ENCODE assay signal across 13 cellular contexts in genomic region chr2:222303828-222304736, GRCh38. TPM values are rescaled to one million over a fixed set of nuclear protein-coding genes. Genes with fewer than 3 reads are reported as not detected.
DNase-seq lines count a peak whose midpoint lies in the region; ATAC-seq and TF ChIP-seq lines count a peak whose summit lies in the region.
"Had no signal": no experiment of that assay in that cellular context is flagged by ENCODE, and none has a peak within 500 bp of the region (broad histone marks: within the 10 kb centered on the region; RNA-seq: fewer than 3 reads in every experiment).

No MANE protein-coding gene starts in this region.

- peak overlapping the region; percentile 11 for H3K4me3 Mint-ChIP-seq in activated CD4-positive, alpha-beta T cell treated with anti-CD3 and anti-CD28 coated beads, Interleukin-2, amount 10 ng/mL, durations not matched to agents 7 days and 5 days
- peak overlapping the region; percentile 75 for H3K4me3 Mint-ChIP-seq in glutamatergic neuron (ENCODE audit: unreplicated experiment)
- peak overlapping the region; percentile 61 for H3K4me3 Mint-ChIP-seq in stimulated activated effector memory CD8-positive, alpha-beta T cell treated with anti-CD3 and anti-CD28 coated beads, Interleukin-12 subunit alpha, Interleukin-12 subunit beta, amount 100 ng/mL, for 72 hours

- TF ChIP-seq CTCF in glutamatergic neuron (IDR thresholded peaks at IDR 0.05; ENCODE audit: partially characterized antibody, unreplicated experiment) (no peak), mucosa of descending colon (IDR thresholded peaks at IDR 0.05) (no peak)

- H3K27ac ChIP-seq in SJCRH30: peak overlapping the region; percentile 29; the same call in 1 of the 2 replicates
- H3K27ac ChIP-seq: WERI-Rb-1 had no signal

- POLR2A ChIA-PET in activated CD4-positive, alpha-beta T cell treated with anti-CD3 and anti-CD28 coated beads, Interleukin-2, amount 10 ng/mL, durations not matched to agents 7 days and 5 days (lab: Charles Lee): no interaction called here

- CTCF ChIA-PET in activated CD4-positive, alpha-beta T cell treated with anti-CD3 and anti-CD28 coated beads, Interleukin-2, amount 10 ng/mL, durations not matched to agents 7 days and 5 days (lab: Charles Lee): no interaction called here

- H3K27ac Mint-ChIP-seq in activated CD4-positive, alpha-beta T cell treated with anti-CD3 and anti-CD28 coated beads, Interleukin-2, amount 10 ng/mL, durations not matched to agents 7 days and 5 days: peak overlapping the region; percentile 31
- H3K27ac Mint-ChIP-seq in glutamatergic neuron (ENCODE audit: unreplicated experiment): no peak overlapping the region
- H3K27ac Mint-ChIP-seq in stimulated activated effector memory CD8-positive, alpha-beta T cell treated with anti-CD3 and anti-CD28 coated beads, Interleukin-12 subunit alpha, Interleukin-12 subunit beta, amount 100 ng/mL, for 72 hours: no peak overlapping the region

- no peak for DNase-seq in activated CD4-positive, alpha-beta T cell treated with anti-CD3 and anti-CD28 coated beads, Interleukin-2, amount 10 ng/mL, durations not matched to agents 7 days and 5 days
- DNase-seq in activated CD4-positive, alpha-beta T cell treated with anti-CD3 and anti-CD28 coated beads for 1 hour: no peak
- DNase-seq in SJCRH30: no peak
- no peak for DNase-seq in glutamatergic neuron
- no peak for DNase-seq in stimulated activated effector memory CD8-positive, alpha-beta T cell treated with anti-CD3 and anti-CD28 coated beads, Interleukin-12 subunit alpha, Interleukin-12 subunit beta, amount 100 ng/mL, for 72 hours (ENCODE audit: low spot score in 2 of 2)
- DNase-seq in mucosa of descending colon: no peak
- DNase-seq in stimulated activated CD8-positive, alpha-beta memory T cell treated with anti-CD3 and anti-CD28 coated beads, Interleukin-4, amount 100 ng/mL, for 48 hours: no peak
- DNase-seq in stimulated activated naive CD8-positive, alpha-beta T cell treated with anti-CD3 and anti-CD28 coated beads, Interleukin-15, Interleukin-2, amounts not matched to agents 100 U/mL and 50 U/mL, for 24 hours: no peak
- DNase-seq: effector CD4-positive, alpha-beta T cell; GDM1; midbrain; stimulated activated naive CD4-positive, alpha-beta T cell; WERI-Rb-1 had no signal

- H3K9me3 Mint-ChIP-seq in activated CD4-positive, alpha-beta T cell treated with anti-CD3 and anti-CD28 coated beads, Interleukin-2, amount 10 ng/mL, durations not matched to agents 7 days and 5 days: peaks cover 3% of the 10 kb centered on the region
- H3K9me3 Mint-ChIP-seq in glutamatergic neuron (ENCODE audit: unreplicated experiment): peaks cover 21% of the 10 kb centered on the region
- H3K9me3 Mint-ChIP-seq in stimulated activated effector memory CD8-positive, alpha-beta T cell treated with anti-CD3 and anti-CD28 coated beads, Interleukin-12 subunit alpha, Interleukin-12 subunit beta, amount 100 ng/mL, for 72 hours: peaks cover 8% of the 10 kb centered on the region

- peaks cover 13% of the 10 kb centered on the region for H3K36me3 Mint-ChIP-seq in activated CD4-positive, alpha-beta T cell treated with anti-CD3 and anti-CD28 coated beads, Interleukin-2, amount 10 ng/mL, durations not matched to agents 7 days and 5 days (ENCODE audit: low read depth)
- peaks cover 12% of the 10 kb centered on the region for H3K36me3 Mint-ChIP-seq in glutamatergic neuron (ENCODE audit: unreplicated experiment)
- H3K36me3 Mint-ChIP-seq in stimulated activated effector memory CD8-positive, alpha-beta T cell treated with anti-CD3 and anti-CD28 coated beads, Interleukin-12 subunit alpha, Interleukin-12 subunit beta, amount 100 ng/mL, for 72 hours: peaks cover 14% of the 10 kb centered on the region

- peaks cover 20% of the 10 kb centered on the region for H3K4me1 Mint-ChIP-seq in activated CD4-positive, alpha-beta T cell treated with anti-CD3 and anti-CD28 coated beads, Interleukin-2, amount 10 ng/mL, durations not matched to agents 7 days and 5 days
- peaks cover 28% of the 10 kb centered on the region for H3K4me1 Mint-ChIP-seq in glutamatergic neuron (ENCODE audit: low read depth, unreplicated experiment)
- peaks cover 58% of the 10 kb centered on the region for H3K4me1 Mint-ChIP-seq in stimulated activated effector memory CD8-positive, alpha-beta T cell treated with anti-CD3 and anti-CD28 coated beads, Interleukin-12 subunit alpha, Interleukin-12 subunit beta, amount 100 ng/mL, for 72 hours

- no peaks in the 10 kb centered on the region for H3K27me3 ChIP-seq in SJCRH30

- H3K9me3 ChIP-seq in SJCRH30 (replicated peaks) (0 out of 2 replicates have a peak, but pooled peaks cover 5% of the 10 kb centered on the region), mucosa of descending colon (no peaks in the 10 kb centered on the region)

- H3K27me3 Mint-ChIP-seq in activated CD4-positive, alpha-beta T cell treated with anti-CD3 and anti-CD28 coated beads, Interleukin-2, amount 10 ng/mL, durations not matched to agents 7 days and 5 days: peaks cover 98% of the 10 kb centered on the region
- peaks cover 59% of the 10 kb centered on the region for H3K27me3 Mint-ChIP-seq in glutamatergic neuron (ENCODE audit: unreplicated experiment)

- no peak overlapping the region for H3K4me3 ChIP-seq in SJCRH30
- no peak overlapping the region for H3K4me3 ChIP-seq in mucosa of descending colon

- no peak for ATAC-seq in stimulated activated effector memory CD8-positive, alpha-beta T cell treated with anti-CD3 and anti-CD28 coated beads, Interleukin-12 subunit alpha, Interleukin-12 subunit beta, amount 100 ng/mL, for 72 hours
- no peak for ATAC-seq in mucosa of descending colon
- no peak for ATAC-seq in stimulated activated naive CD8-positive, alpha-beta T cell treated with anti-CD3 and anti-CD28 coated beads, Interleukin-15, Interleukin-2, amounts not matched to agents 100 U/mL and 50 U/mL, for 24 hours

- H3K36me3 ChIP-seq in SJCRH30 (no peaks in the 10 kb centered on the region), mucosa of descending colon (ENCODE audit: low read depth) (no peaks in the 10 kb centered on the region)
- H3K36me3 ChIP-seq: WERI-Rb-1 had no signal

- intact Hi-C loops in mucosa of descending colon (cut with DNase I, micrococcal nuclease): no loop called here

- H3K4me1 ChIP-seq in SJCRH30 (peaks cover 11% of the 10 kb centered on the region), mucosa of descending colon (ENCODE audit: low read depth) (peaks cover 35% of the 10 kb centered on the region)

RNA-seq across cellular contexts. Expression of gene PAX3, which starts 5.3 kb away (rescaled TPM):
- not detected for total RNA-seq in activated CD4-positive, alpha-beta T cell treated with anti-CD3 and anti-CD28 coated beads, Interleukin-2, amount 10 ng/mL, durations not matched to agents 7 days and 5 days
- total RNA-seq in SJCRH30 (2014; rRNA removed; shearing (Covaris generic)): 116 and 117 TPM in 2 replicates
- total RNA-seq in glutamatergic neuron (ENCODE audit: unreplicated experiment): 31.2 TPM
- not detected for total RNA-seq in mucosa of descending colon

Comparison
In these comparisons a context has a peak if more than half of its experiments do, and no peak if none do; other contexts are left out.
1. H3K4me3 Mint-ChIP-seq: peak in every context shown above with its lines; median percentile 75 in glutamatergic neuron; 61 in stimulated activated effector memory CD8-positive, alpha-beta T cell treated with anti-CD3 and anti-CD28 coated beads, Interleukin-12 subunit alpha, Interleukin-12 subunit beta, amount 100 ng/mL, for 72 hours; 11 in activated CD4-positive, alpha-beta T cell treated with anti-CD3 and anti-CD28 coated beads, Interleukin-2, amount 10 ng/mL, durations not matched to agents 7 days and 5 days.
2. RNA of gene PAX3, which starts 5.3 kb away (total RNA-seq): 116 to 117 TPM in SJCRH30 and 31.2 TPM in glutamatergic neuron (single experiment); not detected in activated CD4-positive, alpha-beta T cell treated with anti-CD3 and anti-CD28 coated beads, Interleukin-2, amount 10 ng/mL, durations not matched to agents 7 days and 5 days and not detected in mucosa of descending colon; every median in the first group is over 10 times any median in the second.